Comparison of ENCODE assay signal across 22 cellular contexts in genomic region chr10:132427071-132427771, GRCh38.
"Had no signal": no experiment of that assay in that cellular context is flagged by ENCODE, and none has a peak within 500 bp of the region (broad histone marks: within the 10 kb centered on the region; RNA-seq: fewer than 3 reads in every experiment).

No MANE protein-coding gene starts in this region.

- H3K36me3 ChIP-seq: adrenal gland, ascending aorta, colonic mucosa, heart right ventricle, lower lobe of right lung, right atrium auricular region, vagina had no signal

- H3K9me3 ChIP-seq: adrenal gland, ascending aorta, colonic mucosa, esophagus squamous epithelium, gastroesophageal sphincter, heart right ventricle, lower lobe of right lung, right atrium auricular region, testis, vagina had no signal

- FAIRE-seq: keratinocyte had no signal

- H3K27ac ChIP-seq: adrenal gland, ascending aorta, colonic mucosa, esophagus squamous epithelium, gastroesophageal sphincter, heart right ventricle, lower lobe of right lung, right atrium auricular region, testis, vagina had no signal

- H3K4me3 ChIP-seq: adrenal gland, ascending aorta, colonic mucosa, dorsolateral prefrontal cortex, esophagus squamous epithelium, gastroesophageal sphincter, heart right ventricle, lower lobe of right lung, right atrium auricular region, testis, vagina had no signal

- DNase-seq: activated naive CD4-positive, alpha-beta T cell; activated T-cell treated with anti-CD3 and anti-CD28 coated beads, Interleukin-2, amount 50 U/mL, for 24 hours; adrenal gland; colonic mucosa; dorsolateral prefrontal cortex; esophagus squamous epithelium; lower lobe of right lung; mesendoderm; naive thymus-derived CD4-positive, alpha-beta T cell; stimulated activated CD4-positive, alpha-beta T cell treated with anti-CD3 and anti-CD28 coated beads, Interleukin-12 subunit alpha, Interleukin-12 subunit beta, amount 100 ng/mL, for 4 hours; stimulated activated CD4-positive, alpha-beta T cell treated with anti-CD3 and anti-CD28 coated beads, Interleukin-4, amount 100 ng/mL, for 4 hours; T-helper 9 cell; testis; trophoblast cell had no signal

- ATAC-seq: gastroesophageal sphincter, heart right ventricle, left lobe of liver, lower lobe of right lung, WTC11 had no signal

- H3K27me3 ChIP-seq: adrenal gland, ascending aorta, colonic mucosa, dorsolateral prefrontal cortex, esophagus squamous epithelium, gastroesophageal sphincter, heart right ventricle, right atrium auricular region, testis, vagina had no signal
